Comparison of ENCODE assay signal across 17 cellular contexts in the genomic region with DNA sequence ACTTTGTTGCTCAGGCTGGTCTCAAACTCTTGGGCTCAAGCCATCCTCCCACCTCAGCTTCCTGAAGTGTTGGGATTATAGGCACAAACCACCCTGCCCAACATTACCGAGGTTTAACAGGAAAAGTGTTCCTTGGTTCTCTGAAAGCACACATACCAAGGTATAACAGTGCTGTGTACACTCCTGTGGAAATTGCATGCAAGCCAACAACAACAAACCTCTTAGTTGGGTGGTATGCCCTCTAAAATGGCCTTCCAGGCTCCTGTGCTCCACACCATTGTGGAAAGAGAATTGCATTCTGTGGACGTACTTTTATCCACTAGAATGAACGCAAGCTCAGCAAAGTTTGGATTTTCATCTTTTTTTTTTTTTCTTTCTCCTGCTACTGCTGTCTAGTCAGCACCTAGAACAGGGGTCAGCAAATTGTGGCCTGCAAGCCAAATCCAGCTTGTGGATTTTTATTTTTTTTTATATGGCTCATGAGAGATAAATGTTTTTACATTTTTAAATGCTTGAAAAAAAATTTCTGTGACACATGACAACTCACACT.
DNase-seq lines count a peak whose midpoint lies in the region; ATAC-seq, FAIRE-seq and TF ChIP-seq lines count a peak whose summit lies in the region.
"Had no signal": no experiment of that assay in that cellular context is flagged by ENCODE, and none has a peak within 500 bp of the region (broad histone marks: within the 10 kb centered on the region; RNA-seq: fewer than 3 reads in every experiment).

No MANE protein-coding gene starts in this region.

- no peaks in the 10 kb centered on the region for H3F3A ChIP-seq in GM23338 (replicated peaks; ENCODE audit: low read depth)

- H3K27ac Mint-ChIP-seq in GM23338: no peak overlapping the region; the same call in 1 of the 2 replicates
- peak overlapping the region; percentile 90 for H3K27ac Mint-ChIP-seq in nephron progenitor cell
- H3K27ac Mint-ChIP-seq: CD8-positive, alpha-beta T cell; IgD-negative memory B cell had no signal

- H3K23ac ChIP-seq in IMR-90 (ENCODE audit: low read depth, low read length): no peak overlapping the region

- no peak overlapping the region for H3K4ac ChIP-seq in IMR-90 (ENCODE audit: low read depth, low read length)

- no peak overlapping the region for H3K27ac ChIP-seq in GM23338 (ENCODE audit: low read depth)
- H3K27ac ChIP-seq in IMR-90 (ENCODE audit: insufficient read depth, low read length): no peak overlapping the region
- no peak overlapping the region for H3K27ac ChIP-seq in K562 (ENCODE audit: extremely low read depth, low read depth, low read length)
- H3K27ac ChIP-seq in tibial artery: no peak overlapping the region
- H3K27ac ChIP-seq: HL-60, KMS-11 had no signal

- in situ Hi-C loops in IMR-90 (cut with MboI; ENCODE audit: low sequenced_read_pairs) (no loop called here), K562 (cut with MboI) (no loop called here)

- no peak overlapping the region for H4K91ac ChIP-seq in IMR-90 (ENCODE audit: insufficient read depth, low read depth, low read length)

- BruUV-seq in IMR-90 (replicated peaks; lab: Mats Ljungman, UMichigan) (no TSS peak), K562 (replicated peaks; lab: Mats Ljungman, UMichigan) (no TSS peak)

- FAIRE-seq in K562 (lab: Jason Lieb, UNC): peak; percentile 55
- FAIRE-seq: A204.1, D721Med had no signal

- H3K4me2 ChIP-seq in GM23338 (peak overlapping the region; percentile 10; the same call in 1 of the 2 replicates), IMR-90 (ENCODE audit: low read depth, low read length) (no peak overlapping the region), K562 (ENCODE audit: insufficient read depth, low read length) (no peak overlapping the region)
- H3K4me2 ChIP-seq: KMS-11 had no signal

- no peak for TF ChIP-seq POLR2A in IMR-90 (IDR thresholded peaks at IDR 0.05; ENCODE audit: low read depth, low read length)
- TF ChIP-seq POLR2A in K562 (conservative IDR thresholded peaks at IDR 0.05): no peak

- no peak overlapping the region for H3K18ac ChIP-seq in IMR-90 (ENCODE audit: low read depth, low read length)

- H3K4me3 ChIP-seq in GM23338: no peak overlapping the region
- no peak overlapping the region for H3K4me3 ChIP-seq in IMR-90 (ENCODE audit: insufficient read depth, low read depth, low read length)
- no peak overlapping the region for H3K4me3 ChIP-seq in K562
- H3K4me3 ChIP-seq in tibial artery: no peak overlapping the region

- no peak overlapping the region for H4K8ac ChIP-seq in IMR-90 (ENCODE audit: low read depth in 2 of 2, low read length in 2 of 2)

- H3K27me3 ChIP-seq in GM23338 (ENCODE audit: insufficient read depth): no peaks in the 10 kb centered on the region
- no peaks in the 10 kb centered on the region for H3K27me3 ChIP-seq in IMR-90 (ENCODE audit: control insufficient read depth, insufficient read depth, low read length)
- H3K27me3 ChIP-seq in K562 (ENCODE audit: control insufficient read depth in 2 of 2, insufficient read depth in 2 of 2, low read length in 2 of 2): no peaks in the 10 kb centered on the region
- H3K27me3 ChIP-seq in tibial artery: no peaks in the 10 kb centered on the region

- no peak overlapping the region for H2BK120ac ChIP-seq in IMR-90 (ENCODE audit: low read depth, low read length)

- H2BK5ac ChIP-seq in IMR-90 (ENCODE audit: low read depth, low read length, poor library complexity, severe bottlenecking): no peak overlapping the region

- TF ChIP-seq EP300 in K562 (IDR thresholded peaks at IDR 0.05; ENCODE audit: low read length): no peak

- WGBS in IMR-90 (ENCODE audit: extremely low coverage in 2 of 2, insufficient read length in 1 of 2), 2 experiments: no CpG with 5 or more reads among the region's 3 CpGs
- WGBS in K562 (ENCODE audit: insufficient coverage, low coverage, missing lambda C conversion rate): 51% methylated on average over 3 of the region's 3 CpGs

- TF ChIP-seq RAD21 in IMR-90 (IDR thresholded peaks at IDR 0.05; ENCODE audit: low read length): no peak
- no peak for TF ChIP-seq RAD21 in K562 (CRISPR knock-in tag; conservative IDR thresholded peaks at IDR 0.05 in 1 of 2, IDR thresholded peaks at IDR 0.05 in 1 of 2)

- intact Hi-C loops in IMR-90 (cut with micrococcal nuclease): no loop called here
- intact Hi-C loops in K562 (cut with micrococcal nuclease): no loop called here
- intact Hi-C loops in tibial artery (cut with DNase I; ENCODE audit: low total_unique reads): no loop called here

- no peaks in the 10 kb centered on the region for H3K36me3 ChIP-seq in GM23338 (ENCODE audit: insufficient read depth)
- peaks cover 8% of the 10 kb centered on the region; the same call in 1 of the 2 replicates for H3K36me3 ChIP-seq in IMR-90 (ENCODE audit: control insufficient read depth, insufficient read depth, low read length)
- peaks cover 9% of the 10 kb centered on the region; the same call in 2 of the 3 replicates for H3K36me3 ChIP-seq in K562 (ENCODE audit: control insufficient read depth, insufficient read depth, low read length)
- H3K36me3 ChIP-seq in tibial artery: peaks cover 7 to 12% (median 9%) of the 10 kb centered on the region in 3 donors

- dilution Hi-C loops in IMR-90 (cut with HindIII; ENCODE audit: low sequenced_read_pairs, unreplicated experiment): no loop called here

- H3K4me1 ChIP-seq in GM23338 (ENCODE audit: insufficient read depth) (peaks cover 14% of the 10 kb centered on the region), IMR-90 (ENCODE audit: control insufficient read depth, insufficient read depth, low read length) (0 out of 2 replicates have a peak, but pooled peaks cover 3% of the 10 kb centered on the region), K562 (replicated peaks in 1 of 2; ENCODE audit: control insufficient read depth in 2 of 2, insufficient read depth in 2 of 2, low read length in 2 of 2) (no peaks in the 10 kb centered on the region), tibial artery (peaks cover 0 to 50% (median 10%) of the 10 kb centered on the region in 4 donors)

- H3K9me1 ChIP-seq in IMR-90 (ENCODE audit: insufficient read depth, low read length) (no peaks in the 10 kb centered on the region), K562 (ENCODE audit: control insufficient read depth, insufficient read depth, low read length) (no peaks in the 10 kb centered on the region)

- H3K4me1 Mint-ChIP-seq in GM23338: peaks cover 20% of the 10 kb centered on the region
- H3K4me1 Mint-ChIP-seq in nephron progenitor cell: no peaks in the 10 kb centered on the region
- H3K4me1 Mint-ChIP-seq: CD14-positive monocyte, IgD-negative memory B cell had no signal

- H3K14ac ChIP-seq in IMR-90 (replicated peaks; ENCODE audit: low read depth, low read length): no peak overlapping the region

- H3K4me3 Mint-ChIP-seq in GM23338: no peak overlapping the region
- no peak overlapping the region for H3K4me3 Mint-ChIP-seq in nephron progenitor cell
- H3K4me3 Mint-ChIP-seq: CD14-positive monocyte; CD8-positive, alpha-beta T cell; IgD-negative memory B cell had no signal

- DNase-seq in GM23338 (ENCODE audit: low spot score) (no peak), IMR-90 (no peak), K562 (ENCODE audit: extremely low read depth in 1 of 4, low spot score in 3 of 4) (no peak), nephron progenitor cell (no peak), globus pallidus (ENCODE audit: low spot score) (no peak), T-helper 9 cell (no peak), tibial artery (no peak)
- DNase-seq: CD8-positive, alpha-beta T cell; COR-L47; GF-D8 had no signal

- H4K20me1 ChIP-seq in GM23338 (replicated peaks; ENCODE audit: insufficient read depth) (no peaks in the 10 kb centered on the region), IMR-90 (ENCODE audit: insufficient read depth, low read length) (no peaks in the 10 kb centered on the region), K562 (replicated peaks; ENCODE audit: control insufficient read depth, insufficient read depth, low read length) (no peaks in the 10 kb centered on the region)

- H3K79me1 ChIP-seq in IMR-90 (ENCODE audit: low read depth in 1 of 2, low read length in 2 of 2): no peaks in the 10 kb centered on the region

- H3K9ac ChIP-seq in IMR-90 (ENCODE audit: low read depth, low read length): no peak overlapping the region
- no peak overlapping the region for H3K9ac ChIP-seq in K562 (ENCODE audit: insufficient read depth in 1 of 2, low read depth in 2 of 2, low read length in 2 of 2)
- H3K9ac ChIP-seq: KMS-11 had no signal

- H3K79me2 ChIP-seq in GM23338 (replicated peaks; ENCODE audit: insufficient read depth) (no peaks in the 10 kb centered on the region), K562 (ENCODE audit: control insufficient read depth, insufficient read depth, low read length) (no peaks in the 10 kb centered on the region)

- no peak overlapping the region for H4K5ac ChIP-seq in IMR-90 (ENCODE audit: low read depth, low read length)

- no peak overlapping the region for H3K56ac ChIP-seq in IMR-90 (ENCODE audit: extremely low read depth, insufficient read depth, low read length)

- ATAC-seq in GM23338 (no peak), IMR-90 (ENCODE audit: low read depth) (no peak), K562 (no peak)
- ATAC-seq: CD8-positive, alpha-beta T cell; HCT116 had no signal

- H2AK9ac ChIP-seq in IMR-90 (replicated peaks; ENCODE audit: low read depth, low read length, poor library complexity): no peak overlapping the region

- peaks cover 5% of the 10 kb centered on the region for H3K27me3 Mint-ChIP-seq in GM23338 (ENCODE audit: insufficient read depth, low read depth, poor library complexity)
- no peaks in the 10 kb centered on the region for H3K27me3 Mint-ChIP-seq in nephron progenitor cell (ENCODE audit: low read depth, poor library complexity)
- H3K27me3 Mint-ChIP-seq: IgD-negative memory B cell had no signal

- H2BK20ac ChIP-seq in IMR-90 (ENCODE audit: low read depth, low read length): no peak overlapping the region

- H2AK5ac ChIP-seq in IMR-90 (ENCODE audit: low read depth, low read length): no peak overlapping the region

- CTCF ChIA-PET in IMR-90 (lab: Yijun Ruan, JAX): interaction anchor here (0.6 kb wide), 1 partner anchor 159 kb away, joined by 4 read pairs; no protein-coding TSS in a partner anchor
- CTCF ChIA-PET in K562 (lab: Yijun Ruan, JAX; ENCODE audit: low intra/inter-chr PET ratio): no interaction called here

- POLR2A ChIA-PET in IMR-90 (lab: Charles Lee; ENCODE audit: unreplicated experiment) (no interaction called here), K562 (lab: Yijun Ruan, JAX) (interaction anchor here (0.7 kb wide), 2 partner anchors 212 to 805 kb away, joined by 4 to 7 read pairs; no protein-coding TSS in a partner anchor)

- TF ChIP-seq CTCF in GM23338 (conservative IDR thresholded peaks at IDR 0.05; ENCODE audit: low read depth in 2 of 2) (no peak), IMR-90 (conservative IDR thresholded peaks at IDR 0.05; ENCODE audit: low read depth, low read length) (no peak), K562 (IDR thresholded peaks at IDR 0.05 in 2 of 3, conservative IDR thresholded peaks at IDR 0.05 in 1 of 3; ENCODE audit: insufficient read depth in 2 of 3, low read depth in 1 of 3, low read length in 3 of 3) (no peak), nephron progenitor cell (IDR thresholded peaks at IDR 0.05) (no peak), tibial artery (IDR thresholded peaks at IDR 0.05) (no peak)

- H3K9me3 Mint-ChIP-seq in GM23338 (no peaks in the 10 kb centered on the region), nephron progenitor cell (peaks cover 6% of the 10 kb centered on the region)

- H3K9me2 ChIP-seq in GM23338 (ENCODE audit: insufficient read depth): peaks cover 4% of the 10 kb centered on the region; the same call in 1 of the 2 replicates

- H2BK15ac ChIP-seq in IMR-90 (ENCODE audit: low read depth, low read length): no peak overlapping the region

- H2AFZ ChIP-seq in GM23338 (no peak overlapping the region), IMR-90 (replicated peaks; ENCODE audit: low read length, poor library complexity) (no peak overlapping the region), K562 (ENCODE audit: low read depth, low read length) (no peak overlapping the region)

- H3K9me3 ChIP-seq in IMR-90 (ENCODE audit: control insufficient read depth, insufficient read depth, low read length) (no peaks in the 10 kb centered on the region), K562 (replicated peaks; ENCODE audit: control insufficient read depth, insufficient read depth, low read depth, low read length) (no peaks in the 10 kb centered on the region), tibial artery (no peaks in the 10 kb centered on the region)

- H3K36me3 Mint-ChIP-seq in GM23338 (ENCODE audit: low read depth) (peaks cover 18% of the 10 kb centered on the region; the same call in 2 of the 3 replicates), nephron progenitor cell (ENCODE audit: low read depth) (peaks cover 71% of the 10 kb centered on the region)
